ENCODE assay signal across 25 cellular contexts in the genomic region with DNA sequence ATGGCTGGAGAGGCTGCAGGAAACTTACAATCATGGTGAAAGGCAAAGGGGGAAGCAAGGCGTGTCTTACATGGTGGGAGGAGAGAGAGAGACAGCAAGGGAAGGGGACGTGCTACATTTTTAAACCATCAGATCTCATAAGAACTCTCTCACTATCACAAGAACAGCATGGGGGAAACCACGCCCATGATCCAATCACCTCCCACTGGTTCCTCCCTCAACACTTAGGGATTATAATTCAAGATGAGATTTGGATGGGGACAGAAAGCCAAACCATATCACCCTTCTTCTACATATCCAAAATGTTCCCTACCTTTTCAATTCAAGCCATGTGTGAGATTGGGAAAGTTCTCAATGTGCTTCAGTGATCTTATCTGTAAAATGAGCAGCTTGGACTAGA.
"Had no signal": no experiment of that assay in that cellular context is flagged by ENCODE, and none has a peak within 500 bp of the region (broad histone marks: within the 10 kb centered on the region; RNA-seq: fewer than 3 reads in every experiment).

No MANE protein-coding gene starts in this region.

- DNase-seq: activated B cell treated with CpG ODN at 0.5 μM for 24 hours; activated CD4-positive, alpha-beta T cell treated with anti-CD3 and anti-CD28 coated beads for 36 hours; activated CD4-positive, alpha-beta T cell treated with anti-CD3 and anti-CD28 coated beads, Interleukin-2, amount 50 U/mL, for 4 hours; activated gamma-delta T cell treated with Interleukin-2 at 50 U/mL for 16 hours; activated T-cell treated with anti-CD3 and anti-CD28 coated beads for 4 hours; aorta; caudate nucleus; effector memory CD4-positive, alpha-beta T cell; foreskin melanocyte; hippocampal formation; kidney glomerular epithelial cell; left ventricle myocardium inferior; mammary epithelial cell; nephron progenitor cell; occipital lobe; posterior cingulate gyrus; spleen; stimulated activated CD4-positive, alpha-beta T cell treated with anti-CD3 and anti-CD28 coated beads, Interleukin-4, amount 100 ng/mL, for 1 hour; stimulated activated naive CD4-positive, alpha-beta T cell treated with Interleukin-2 at 50 U/mL for 16 hours; T1000; upper lobe of right lung had no signal

- H3K4me1 Mint-ChIP-seq: brain had no signal

- H3K9me3 ChIP-seq: left ventricle myocardium inferior, spleen, upper lobe of right lung had no signal

- H3K27me3 Mint-ChIP-seq: activated B cell treated with CpG ODN at 0.5 μM for 24 hours had no signal

- ATAC-seq: activated CD4-positive, alpha-beta T cell treated with anti-CD3 and anti-CD28 coated beads for 36 hours; activated naive CD4-positive, alpha-beta T cell treated with anti-CD3 and anti-CD28 coated beads, Interleukin-2, amount 50 U/mL, for 72 hours; esophagus mucosa; upper lobe of right lung had no signal

- H3K4me3 ChIP-seq: left ventricle myocardium inferior, spleen, upper lobe of right lung had no signal

- H3K27ac ChIP-seq: left ventricle myocardium inferior, upper lobe of right lung had no signal

- H3K9me3 Mint-ChIP-seq: activated B cell treated with CpG ODN at 0.5 μM for 24 hours; activated naive CD4-positive, alpha-beta T cell treated with anti-CD3 and anti-CD28 coated beads, Interleukin-2, amount 50 U/mL, for 72 hours; brain; nephron progenitor cell; T-helper 1 cell treated with Interleukin-12 subunit alpha and Interleukin-12 subunit beta and Interleukin-4 antibody, amounts not matched to agents 30 μg/mL and 1 μg/mL, for 36 hours had no signal

- H3K36me3 ChIP-seq: left ventricle myocardium inferior, spleen, upper lobe of right lung had no signal

- H3K36me3 Mint-ChIP-seq: activated naive CD4-positive, alpha-beta T cell treated with anti-CD3 and anti-CD28 coated beads, Interleukin-2, amount 50 U/mL, for 72 hours; brain had no signal

- H3K27me3 ChIP-seq: spleen, upper lobe of right lung had no signal

- H3K4me3 Mint-ChIP-seq: activated B cell treated with CpG ODN at 0.5 μM for 24 hours; activated CD4-positive, alpha-beta T cell treated with anti-CD3 and anti-CD28 coated beads for 36 hours; brain; nephron progenitor cell; T-helper 1 cell treated with Interleukin-12 subunit alpha and Interleukin-12 subunit beta and Interleukin-4 antibody, amounts not matched to agents 30 μg/mL and 1 μg/mL, for 36 hours had no signal

- H3K27ac Mint-ChIP-seq: activated B cell treated with CpG ODN at 0.5 μM for 24 hours; activated CD4-positive, alpha-beta T cell treated with anti-CD3 and anti-CD28 coated beads for 36 hours; activated naive CD4-positive, alpha-beta T cell treated with anti-CD3 and anti-CD28 coated beads, Interleukin-2, amount 50 U/mL, for 72 hours; brain; nephron progenitor cell; T-helper 1 cell treated with Interleukin-12 subunit alpha and Interleukin-12 subunit beta and Interleukin-4 antibody, amounts not matched to agents 30 μg/mL and 1 μg/mL, for 36 hours had no signal
